ENCODE assay signal across 21 cellular contexts in the genomic region with DNA sequence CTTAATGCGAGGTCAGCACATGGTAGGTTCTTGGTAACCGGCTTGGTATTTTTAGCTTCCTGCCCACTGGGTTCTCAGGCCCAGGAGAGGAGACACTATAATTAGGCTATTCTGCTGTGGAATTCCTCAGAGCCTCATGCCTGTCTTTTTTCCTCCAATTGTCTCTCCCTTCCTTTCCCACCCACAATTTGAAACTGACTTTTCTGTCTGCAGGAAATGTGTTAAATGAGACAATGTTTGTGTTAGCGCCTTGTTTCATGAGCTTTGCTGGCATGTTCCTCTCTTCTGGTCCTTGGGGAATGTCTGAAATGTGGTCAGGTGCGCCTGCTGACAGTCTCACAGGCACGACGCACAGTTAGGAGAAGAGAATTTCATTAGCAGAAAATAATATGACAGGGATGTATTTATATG.
DNase-seq lines count a peak whose midpoint lies in the region; ATAC-seq, FAIRE-seq and TF ChIP-seq lines count a peak whose summit lies in the region.
"Had no signal": no experiment of that assay in that cellular context is flagged by ENCODE, and none has a peak within 500 bp of the region (broad histone marks: within the 10 kb centered on the region; RNA-seq: fewer than 3 reads in every experiment).

No MANE protein-coding gene starts in this region.

- H3K4me3 ChIP-seq in liver (ENCODE audit: low read depth in 1 of 3, low read length in 3 of 3) (no peak overlapping the region), HepG2 (replicated peaks in 1 of 3; ENCODE audit: insufficient read depth in 1 of 3, low read depth in 2 of 3, low read length in 3 of 3) (no peak overlapping the region), fibroblast of villous mesenchyme (ENCODE audit: low read depth, low read length) (no peak overlapping the region), mesodermal cell (ENCODE audit: extremely low read depth, insufficient read depth, low read length, poor library complexity, severe bottlenecking) (no peak overlapping the region)
- H3K4me3 ChIP-seq: body of pancreas, lung, psoas muscle, transverse colon had no signal

- H3K4me1 ChIP-seq in liver (ENCODE audit: control insufficient read depth in 4 of 4, insufficient read depth in 4 of 4, low read length in 3 of 4) (peaks cover 0 to 5% (median 2%) of the 10 kb centered on the region in 4 donors), HepG2 (ENCODE audit: insufficient read depth, low read length) (peaks cover 17% of the 10 kb centered on the region), mesodermal cell (ENCODE audit: control insufficient read depth, insufficient read depth, low read length, poor library complexity, severe bottlenecking) (peaks cover 18% of the 10 kb centered on the region)
- H3K4me1 ChIP-seq: psoas muscle had no signal

- H3K9me3 ChIP-seq in liver (ENCODE audit: control insufficient read depth in 4 of 4, low read length in 3 of 4), result no peaks in the 10 kb centered on the region
- no peaks in the 10 kb centered on the region for H3K9me3 ChIP-seq in HepG2 (ENCODE audit: low read length)
- H3K9me3 ChIP-seq in mesodermal cell (ENCODE audit: control insufficient read depth, low read length), result no peaks in the 10 kb centered on the region
- H3K9me3 ChIP-seq: body of pancreas, psoas muscle, transverse colon had no signal

- H3K4me2 ChIP-seq in HepG2 (ENCODE audit: low read depth, low read length), result no peak overlapping the region

- TF ChIP-seq EP300 in HepG2 (IDR thresholded peaks at IDR 0.05; ENCODE audit: low read depth in 2 of 2, low read length in 2 of 2) (no peak), HepG2 (CRISPR knock-in tag; IDR thresholded peaks at IDR 0.05; ENCODE audit: borderline replicate concordance) (no peak)

- POLR2A ChIA-PET in HepG2 (lab: Yijun Ruan, JAX), result no interaction called here

- TF ChIP-seq CTCF in liver (IDR thresholded peaks at IDR 0.05; ENCODE audit: low read depth, low read length, missing input control) (no peak), HepG2 (CRISPR knock-in tag; IDR thresholded peaks at IDR 0.05) (no peak), fibroblast of villous mesenchyme (IDR thresholded peaks at IDR 0.05; ENCODE audit: insufficient read depth, low read depth, low read length) (no peak)

- H3K79me2 ChIP-seq in HepG2 (ENCODE audit: insufficient read depth, low read length), result no peaks in the 10 kb centered on the region

- CTCF ChIA-PET in HepG2 (lab: Yijun Ruan, JAX; ENCODE audit: low intra/inter-chr PET ratio, low total read pairs), result no interaction called here

- TF ChIP-seq RAD21 in liver (IDR thresholded peaks at IDR 0.05) (peak in 1 of 2 donors; percentile 21), HepG2 (CRISPR knock-in tag; IDR thresholded peaks at IDR 0.05) (no peak)

- intact Hi-C loops in HepG2 (cut with micrococcal nuclease; ENCODE audit: unreplicated experiment), result no loop called here

- no peak for TF ChIP-seq POLR2A in HepG2 (IDR thresholded peaks at IDR 0.05; ENCODE audit: insufficient read depth in 1 of 2, low read depth in 2 of 2, low read length in 2 of 2)

- in situ Hi-C loops in HepG2 (cut with HindIII; ENCODE audit: extremely low pct_ligation_motif_present, low pct_unique_long_range_greater_than_20kb), result no loop called here

- no peak overlapping the region for H3K9ac ChIP-seq in liver (ENCODE audit: low read depth in 1 of 2, low read length in 2 of 2)
- H3K9ac ChIP-seq in HepG2 (ENCODE audit: insufficient read depth, low read depth, low read length), result no peak overlapping the region

- H4K20me1 ChIP-seq in HepG2 (ENCODE audit: insufficient read depth, low read length), result no peaks in the 10 kb centered on the region

- no peaks in the 10 kb centered on the region for H3K36me3 ChIP-seq in liver (ENCODE audit: control insufficient read depth in 4 of 4, insufficient read depth in 3 of 4, low read depth in 1 of 4, low read length in 3 of 4)
- H3K36me3 ChIP-seq in HepG2 (replicated peaks in 1 of 2; ENCODE audit: control insufficient read depth in 1 of 2, insufficient read depth in 2 of 2, low read length in 2 of 2), result no peaks in the 10 kb centered on the region; a peak in 1 of 5 replicates
- H3K36me3 ChIP-seq in mesodermal cell (ENCODE audit: control insufficient read depth, insufficient read depth, low read length), result no peaks in the 10 kb centered on the region
- H3K36me3 ChIP-seq: transverse colon had no signal

- no peak overlapping the region for H2AFZ ChIP-seq in HepG2 (ENCODE audit: low read length)

- FAIRE-seq in HepG2 (lab: Jason Lieb, UNC), result no peak

- H3K27me3 ChIP-seq in liver (ENCODE audit: control insufficient read depth in 4 of 4, insufficient read depth in 4 of 4, low read length in 3 of 4) (no peaks in the 10 kb centered on the region), HepG2 (ENCODE audit: control insufficient read depth in 1 of 2, insufficient read depth in 2 of 2, low read length in 2 of 2) (no peaks in the 10 kb centered on the region)
- H3K27me3 ChIP-seq: body of pancreas, transverse colon had no signal

- peak overlapping the region in 1 of 2 donors; percentile 16 for H3K27ac ChIP-seq in liver (ENCODE audit: low read depth in 1 of 2, low read length in 2 of 2)
- H3K27ac ChIP-seq in HepG2 (ENCODE audit: extremely low read length, insufficient read depth, low read length), result no peak overlapping the region
- H3K27ac ChIP-seq in mesodermal cell (ENCODE audit: low read depth, low read length, severe bottlenecking), result peak overlapping the region; percentile 16
- H3K27ac ChIP-seq: body of pancreas, psoas muscle had no signal

- ATAC-seq in HepG2 (no peak), HG02981 (IDR thresholded peaks at IDR 0.05; ENCODE audit: unreplicated experiment) (no peak), HG03280 (IDR thresholded peaks at IDR 0.05; ENCODE audit: unreplicated experiment) (no peak)
- ATAC-seq: activated CD8-positive, alpha-beta T cell treated with anti-CD3 and anti-CD28 coated beads for 36 hours; activated T-cell treated with anti-CD3 and anti-CD28 coated beads, Interleukin-2, amount 50 U/mL, for 4 hours; body of pancreas; natural killer cell treated with Interleukin-12 subunit alpha and Interleukin-12 subunit beta and Interleukin-15 and Interleukin-18, amount 100 ng/mL, for 72 hours; psoas muscle; stimulated activated naive B cell treated with anti-CD40 and anti-IgM and Interleukin-4, amounts not matched to agents 10 μg/mL and 1 μg/mL and 100 μg/mL, for 72 hours; T-cell had no signal

- BruUV-seq in HepG2 (replicated peaks; lab: Mats Ljungman, UMichigan), result no TSS peak

- 80% methylated on average over 6 of the region's 6 CpGs for WGBS in liver
- WGBS in HepG2 (ENCODE audit: low lambda C conversion rate), result 67% methylated on average over 5 of the region's 6 CpGs
- WGBS in mesodermal cell (ENCODE audit: insufficient coverage in 2 of 2), 2 experiments, result 70 to 78% methylated on average over 3 to 6 of the region's 6 CpGs

- DNase-seq in HepG2 (ENCODE audit: low spot score) (no peak), fibroblast of villous mesenchyme (ENCODE audit: low read depth) (peak; percentile 42), NCI-H748 (lab: John Stamatoyannopoulos, UW; ENCODE audit: unreplicated experiment) (no peak), AG08396 (ENCODE audit: low spot score) (no peak)
- DNase-seq: activated CD8-positive, alpha-beta T cell treated with anti-CD3 and anti-CD28 coated beads for 36 hours; activated T-cell treated with anti-CD3 and anti-CD28 coated beads, Interleukin-2, amount 50 U/mL, for 4 hours; body of pancreas; CD4-positive, alpha-beta memory T cell; DMS53; HCEC 1CT; NCI-H1436; psoas muscle; stimulated activated naive B cell treated with anti-CD40 and anti-IgM and Interleukin-4, amounts not matched to agents 10 μg/mL and 1 μg/mL and 100 μg/mL, for 72 hours; T-cell; transverse colon had no signal

TF ChIP-seq in liver, 16 proteins besides CTCF, POLR2A, EP300 and RAD21 (continues in another document):
- TF ChIP-seq NR2F2 (IDR thresholded peaks at IDR 0.05), result peak; percentile 42
- TF ChIP-seq, protein P1, sequence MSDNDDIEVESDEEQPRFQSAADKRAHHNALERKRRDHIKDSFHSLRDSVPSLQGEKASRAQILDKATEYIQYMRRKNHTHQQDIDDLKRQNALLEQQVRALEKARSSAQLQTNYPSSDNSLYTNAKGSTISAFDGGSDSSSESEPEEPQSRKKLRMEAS (IDR thresholded peaks at IDR 0.05), result peak; percentile 34

TF ChIP-seq in HepG2, 621 proteins besides CTCF, POLR2A, EP300 and RAD21 (continues in another document):
- no peak for TF ChIP-seq ZNF724P (CRISPR knock-in tag; IDR thresholded peaks at IDR 0.05; ENCODE audit: borderline replicate concordance)
- no peak for TF ChIP-seq ZNF557 (CRISPR knock-in tag; IDR thresholded peaks at IDR 0.05)
- no peak for TF ChIP-seq AHR (CRISPR knock-in tag; IDR thresholded peaks at IDR 0.05)
- no peak for TF ChIP-seq NR0B2 (CRISPR knock-in tag; IDR thresholded peaks at IDR 0.05)
- TF ChIP-seq ZUFSP (CRISPR knock-in tag; IDR thresholded peaks at IDR 0.05; ENCODE audit: borderline replicate concordance), result no peak
- TF ChIP-seq ZNF598 (CRISPR knock-in tag; IDR thresholded peaks at IDR 0.05; ENCODE audit: borderline replicate concordance), result no peak
- TF ChIP-seq MAFG (CRISPR knock-in tag; IDR thresholded peaks at IDR 0.05), result no peak
- no peak for TF ChIP-seq ZNF713 (CRISPR knock-in tag; IDR thresholded peaks at IDR 0.05)
